ENCODE assay signal across 9 cellular contexts in the genomic region with DNA sequence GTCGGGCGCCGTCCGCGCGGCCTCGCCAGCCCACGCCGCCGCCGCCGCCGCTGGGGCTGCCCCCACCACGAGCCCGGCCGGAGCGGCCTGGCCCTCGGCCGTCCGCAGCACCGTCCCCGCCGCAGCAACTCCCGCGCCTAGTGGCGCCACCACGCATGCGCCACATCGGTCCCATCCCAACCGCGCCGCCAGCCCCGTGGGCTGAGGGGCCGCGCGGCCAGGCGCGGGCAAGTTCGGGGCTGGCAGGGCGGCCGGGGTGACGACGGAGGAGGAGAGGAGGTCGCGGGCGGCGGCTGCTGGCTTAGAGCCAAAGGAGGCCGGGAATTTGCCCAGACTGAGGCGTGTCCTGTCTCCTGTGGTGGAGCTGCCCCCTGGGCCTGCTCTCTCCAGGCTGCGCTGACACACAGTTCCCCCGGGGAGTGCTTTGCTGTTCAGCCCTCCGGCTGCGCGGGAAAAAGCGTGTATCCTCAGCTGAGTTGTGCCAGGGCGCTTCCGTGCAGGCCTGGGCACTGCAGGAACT. TPM values are rescaled to one million over a fixed set of nuclear protein-coding genes. Genes with fewer than 3 reads are reported as not detected.
A peak's percentile ranks its signal among the peaks of the same experiment; 100 is the strongest.
DNase-seq lines count a peak whose midpoint lies in the region; ATAC-seq and TF ChIP-seq lines count a peak whose summit lies in the region.
"Had no signal": no experiment of that assay in that cellular context is flagged by ENCODE, and none has a peak within 500 bp of the region (broad histone marks: within the 10 kb centered on the region; RNA-seq: fewer than 3 reads in every experiment).

TUSC1 (minus strand) TSS at position 298 of the 520 bp plus-strand sequence; CDS start at position 166, 132 bp downstream.

- H3K4me3 Mint-ChIP-seq in activated T-helper 17 cell treated with anti-CD3 and anti-CD28 coated beads, Interleukin-2, amount 50 U/mL, for 72 hours = no peak within 1 kb of the TSS
- peak within 1 kb of the TSS; percentile 71 for H3K4me3 Mint-ChIP-seq in natural killer cell

- DNase-seq in COR-L47 (lab: John Stamatoyannopoulos, UW) (peak; percentile 83), H4 (ENCODE audit: low spot score) (peak; percentile 77), NCI-H2081 treated with DMSO at 0.1 percent for 48 hours (lab: John Stamatoyannopoulos, UW) (peak; percentile 69), foreskin melanocyte (peak; percentile 83), natural killer cell (no peak)

- intact Hi-C loops in natural killer cell (cut with micrococcal nuclease) = no loop called here

- TF ChIP-seq CTCF in natural killer cell (IDR thresholded peaks at IDR 0.05) = no peak

- H3K27ac Mint-ChIP-seq in activated T-helper 17 cell treated with anti-CD3 and anti-CD28 coated beads, Interleukin-2, amount 50 U/mL, for 72 hours = no peak within 1 kb of the TSS
- H3K27ac Mint-ChIP-seq in natural killer cell = no peak within 1 kb of the TSS

- peaks cover 10% of the 10 kb centered on the region for H3K27me3 Mint-ChIP-seq in activated T-helper 17 cell treated with anti-CD3 and anti-CD28 coated beads, Interleukin-2, amount 50 U/mL, for 72 hours
- peaks cover 4 to 5% of the 10 kb centered on the region in 2 donors for H3K27me3 Mint-ChIP-seq in natural killer cell (ENCODE audit: low read depth in 2 of 2)

- peak; percentile 29 for ATAC-seq in activated T-helper 17 cell treated with anti-CD3 and anti-CD28 coated beads, Interleukin-2, amount 50 U/mL, for 72 hours (replicated peaks)
- ATAC-seq in natural killer cell = peak; percentile 34 to 63 (median 56)
- ATAC-seq in GM18873 (IDR thresholded peaks at IDR 0.05; ENCODE audit: low FRiP score, unreplicated experiment) = no peak
- no peak for ATAC-seq in HG03175 (IDR thresholded peaks at IDR 0.05; ENCODE audit: unreplicated experiment)
- ATAC-seq: K562 had no signal

- peaks cover 16% of the 10 kb centered on the region for H3K9me3 Mint-ChIP-seq in activated T-helper 17 cell treated with anti-CD3 and anti-CD28 coated beads, Interleukin-2, amount 50 U/mL, for 72 hours
- H3K9me3 Mint-ChIP-seq in natural killer cell = peaks cover 5 to 12% of the 10 kb centered on the region in 2 donors

- H3K36me3 Mint-ChIP-seq in activated T-helper 17 cell treated with anti-CD3 and anti-CD28 coated beads, Interleukin-2, amount 50 U/mL, for 72 hours (ENCODE audit: low read depth) = no peaks in the 10 kb centered on the region
- H3K36me3 Mint-ChIP-seq in natural killer cell = no peaks in the 10 kb centered on the region

- H3K4me1 Mint-ChIP-seq in activated T-helper 17 cell treated with anti-CD3 and anti-CD28 coated beads, Interleukin-2, amount 50 U/mL, for 72 hours = no peaks in the 10 kb centered on the region
- H3K4me1 Mint-ChIP-seq in natural killer cell = no peaks in the 10 kb centered on the region

RNA-seq across cellular contexts. Expression of gene TUSC1, which starts in this region (rescaled TPM):
- total RNA-seq in H4 (2014; rRNA removed; shearing (Covaris generic)) = 10.2 and 12.4 TPM in 2 replicates
- not detected for total RNA-seq in activated T-helper 17 cell treated with anti-CD3 and anti-CD28 coated beads, Interleukin-2, amount 50 U/mL, for 72 hours
- total RNA-seq in natural killer cell = under 1 TPM in 2 of 3 donors, not detected in 1; 0.18 to 0.58 TPM
- total RNA-seq: K562 had no signal

Comparison
In these comparisons a context has a peak if more than half of its experiments do, and no peak if none do; other contexts are left out.
1. Peak in ATAC-seq in activated T-helper 17 cell treated with anti-CD3 and anti-CD28 coated beads, Interleukin-2, amount 50 U/mL, for 72 hours; RNA of the gene not detected or under 1 TPM.
2. Peak in ATAC-seq in natural killer cell; RNA of the gene not detected or under 1 TPM.